Comparison of ENCODE assay signal across 18 cellular contexts in the genomic region with DNA sequence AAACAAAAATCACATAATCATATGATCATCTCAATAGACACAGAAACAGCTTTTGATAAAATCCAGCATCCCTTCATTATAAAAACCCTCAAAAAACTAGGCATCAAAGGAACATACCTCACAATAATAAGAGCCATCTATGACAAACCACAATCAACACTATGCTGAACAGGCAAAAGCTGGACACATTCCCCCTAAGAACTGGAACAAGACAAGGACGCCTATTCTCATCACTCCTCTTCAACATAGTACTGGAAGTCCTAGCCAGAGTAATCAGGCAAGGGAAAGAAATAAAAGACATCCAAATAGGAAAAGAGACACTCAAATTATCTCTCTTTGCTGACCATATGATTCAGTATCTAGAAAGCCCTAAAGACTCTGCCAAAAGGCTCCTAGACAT. TPM values are rescaled to one million over a fixed set of nuclear protein-coding genes. Genes with fewer than 3 reads are reported as not detected.
"Had no signal": no experiment of that assay in that cellular context is flagged by ENCODE, and none has a peak within 500 bp of the region (broad histone marks: within the 10 kb centered on the region; RNA-seq: fewer than 3 reads in every experiment).

No MANE protein-coding gene starts in this region.

- H3K4me3 ChIP-seq: esophagus squamous epithelium, gastroesophageal sphincter, psoas muscle, stomach had no signal

- H3K4me1 ChIP-seq: esophagus squamous epithelium, psoas muscle, stomach had no signal

- H3K27me3 ChIP-seq: esophagus squamous epithelium, gastroesophageal sphincter, neutrophil, stomach had no signal

- DNase-seq: esophagus squamous epithelium; foreskin fibroblast; glutamatergic neuron; immature natural killer cell; kidney; left cardiac atrium; naive thymus-derived CD4-positive, alpha-beta T cell; psoas muscle; retina; small intestine; stimulated activated CD4-positive, alpha-beta T cell treated with anti-CD3 and anti-CD28 coated beads, Interleukin-12 subunit alpha, Interleukin-12 subunit beta, amount 100 ng/mL, for 4 hours; stimulated activated naive CD4-positive, alpha-beta T cell; stomach; substantia nigra; trophoblast cell had no signal

- H3K27ac ChIP-seq: esophagus squamous epithelium, gastroesophageal sphincter, neutrophil, psoas muscle, stomach had no signal

- FAIRE-seq: kidney, small intestine had no signal

- ATAC-seq: gastroesophageal sphincter; naive thymus-derived CD4-positive, alpha-beta T cell; psoas muscle had no signal

- H3K9me3 ChIP-seq: esophagus squamous epithelium, gastroesophageal sphincter, neutrophil, psoas muscle, stomach had no signal

RNA-seq across cellular contexts. Expression of gene SLC12A8, which starts 54.9 kb away (rescaled TPM):
- total RNA-seq: mononuclear cell had no signal
